ENCODE assay signal across 9 cellular contexts in genomic region chr5:82312373-82312856, GRCh38. TPM values are rescaled to one million over a fixed set of nuclear protein-coding genes. Genes with fewer than 3 reads are reported as not detected.
DNase-seq lines count a peak whose midpoint lies in the region; ATAC-seq and TF ChIP-seq lines count a peak whose summit lies in the region.
"Had no signal": no experiment of that assay in that cellular context is flagged by ENCODE, and none has a peak within 500 bp of the region (broad histone marks: within the 10 kb centered on the region; RNA-seq: fewer than 3 reads in every experiment).

No MANE protein-coding gene starts in this region.

- no peaks in the 10 kb centered on the region for H3K27me3 ChIP-seq in colonic mucosa
- no peaks in the 10 kb centered on the region for H3K27me3 ChIP-seq in right lobe of liver

- no peak for TF ChIP-seq POLR2A in right lobe of liver (IDR thresholded peaks at IDR 0.05)

- no peaks in the 10 kb centered on the region for H3K4me1 Mint-ChIP-seq in stimulated activated naive B cell treated with anti-CD40 and anti-IgM and Interleukin-4, amounts not matched to agents 10 μg/mL and 1 μg/mL and 100 μg/mL, for 72 hours

- peak overlapping the region; percentile 56 for H3K27ac Mint-ChIP-seq in stimulated activated naive B cell treated with anti-CD40 and anti-IgM and Interleukin-4, amounts not matched to agents 10 μg/mL and 1 μg/mL and 100 μg/mL, for 72 hours
- H3K27ac Mint-ChIP-seq: effector memory CD8-positive, alpha-beta T cell had no signal

- TF ChIP-seq CTCF in colonic mucosa (IDR thresholded peaks at IDR 0.05): peak; percentile 56
- TF ChIP-seq CTCF in right lobe of liver (IDR thresholded peaks at IDR 0.05): peak; percentile 37 to 59 (median 44)

- H3K36me3 ChIP-seq in colonic mucosa: no peaks in the 10 kb centered on the region
- H3K36me3 ChIP-seq in right lobe of liver: no peaks in the 10 kb centered on the region

- no peak overlapping the region for H3K9ac ChIP-seq in colonic mucosa (ENCODE audit: low read depth in 2 of 2, low read length in 2 of 2)

- no peaks in the 10 kb centered on the region for H3K27me3 Mint-ChIP-seq in stimulated activated naive B cell treated with anti-CD40 and anti-IgM and Interleukin-4, amounts not matched to agents 10 μg/mL and 1 μg/mL and 100 μg/mL, for 72 hours

- 63% methylated on average over 14 of the region's 17 CpGs for WGBS in right lobe of liver (ENCODE audit: insufficient coverage, low coverage, low lambda C conversion rate, missing lambda C conversion rate)

- H3K9me3 ChIP-seq in colonic mucosa (no peaks in the 10 kb centered on the region), right lobe of liver (no peaks in the 10 kb centered on the region)

- no peak overlapping the region for H3K27ac ChIP-seq in colonic mucosa
- H3K27ac ChIP-seq in right lobe of liver: no peak overlapping the region

- peak; percentile 40 to 59 (median 46) for ATAC-seq in right lobe of liver
- ATAC-seq in stimulated activated naive B cell treated with anti-CD40 and anti-IgM and Interleukin-4, amounts not matched to agents 10 μg/mL and 1 μg/mL and 100 μg/mL, for 72 hours (replicated peaks): no peak
- ATAC-seq in GM19328 (IDR thresholded peaks at IDR 0.05; ENCODE audit: unreplicated experiment): no peak
- ATAC-seq: effector memory CD8-positive, alpha-beta T cell had no signal

- H3K36me3 Mint-ChIP-seq in stimulated activated naive B cell treated with anti-CD40 and anti-IgM and Interleukin-4, amounts not matched to agents 10 μg/mL and 1 μg/mL and 100 μg/mL, for 72 hours: peaks cover 46 to 58% of the 10 kb centered on the region in 2 donors

- no peak overlapping the region for H3K4me3 Mint-ChIP-seq in stimulated activated naive B cell treated with anti-CD40 and anti-IgM and Interleukin-4, amounts not matched to agents 10 μg/mL and 1 μg/mL and 100 μg/mL, for 72 hours
- H3K4me3 Mint-ChIP-seq: effector memory CD8-positive, alpha-beta T cell had no signal

- H3K9me3 Mint-ChIP-seq in stimulated activated naive B cell treated with anti-CD40 and anti-IgM and Interleukin-4, amounts not matched to agents 10 μg/mL and 1 μg/mL and 100 μg/mL, for 72 hours: peaks cover 5% of the 10 kb centered on the region in 2 donors

- intact Hi-C loops in colonic mucosa (cut with DNase I) (no loop called here), right lobe of liver (cut with DNase I) (no loop called here)

- H3K4me3 ChIP-seq in colonic mucosa (no peak overlapping the region), right lobe of liver (no peak overlapping the region)

- DNase-seq in activated CD4-positive, alpha-beta T cell treated with anti-CD3 and anti-CD28 coated beads for 24 hours (ENCODE audit: low read depth in 2 of 2): peak; percentile 9 to 13
- no peak for DNase-seq in activated CD4-positive, alpha-beta T cell treated with anti-CD3 and anti-CD28 coated beads for 1 hour
- DNase-seq in MV-4-11 (lab: John Stamatoyannopoulos, UW): peak; percentile 60
- DNase-seq in SW480 (ENCODE audit: low spot score): peak; percentile 53
- peak; percentile 69 for DNase-seq in colonic mucosa
- peak in 1 of 3 donors; percentile 21 for DNase-seq in right lobe of liver
- DNase-seq in stimulated activated naive B cell treated with anti-CD40 and anti-IgM and Interleukin-4, amounts not matched to agents 10 μg/mL and 1 μg/mL and 100 μg/mL, for 72 hours: no peak

- H3K4me1 ChIP-seq in colonic mucosa (no peaks in the 10 kb centered on the region), right lobe of liver (no peaks in the 10 kb centered on the region)

RNA-seq across cellular contexts. Expression of gene RPS23, which starts 34.3 kb away (rescaled TPM):
- total RNA-seq in colonic mucosa (1,000 to 10,000 TPM; 1,277 to 1,417 TPM), right lobe of liver (100 to 1,000 TPM; 529 to 716 (median 601) TPM)

Comparison
In these comparisons a context has a peak if more than half of its experiments do, and no peak if none do; other contexts are left out.
1. DNase-seq: peak in activated CD4-positive, alpha-beta T cell treated with anti-CD3 and anti-CD28 coated beads for 24 hours (2 of 2), MV-4-11 (single experiment), SW480 (single experiment) and colonic mucosa (single experiment); none in activated CD4-positive, alpha-beta T cell treated with anti-CD3 and anti-CD28 coated beads for 1 hour (single experiment) and stimulated activated naive B cell treated with anti-CD40 and anti-IgM and Interleukin-4, amounts not matched to agents 10 μg/mL and 1 μg/mL and 100 μg/mL, for 72 hours (single experiment).
2. ATAC-seq: peak in right lobe of liver (4 of 4); none in stimulated activated naive B cell treated with anti-CD40 and anti-IgM and Interleukin-4, amounts not matched to agents 10 μg/mL and 1 μg/mL and 100 μg/mL, for 72 hours (0 of 2) and GM19328 (single experiment).